Comparison of ENCODE assay signal across 23 cellular contexts in the genomic region with DNA sequence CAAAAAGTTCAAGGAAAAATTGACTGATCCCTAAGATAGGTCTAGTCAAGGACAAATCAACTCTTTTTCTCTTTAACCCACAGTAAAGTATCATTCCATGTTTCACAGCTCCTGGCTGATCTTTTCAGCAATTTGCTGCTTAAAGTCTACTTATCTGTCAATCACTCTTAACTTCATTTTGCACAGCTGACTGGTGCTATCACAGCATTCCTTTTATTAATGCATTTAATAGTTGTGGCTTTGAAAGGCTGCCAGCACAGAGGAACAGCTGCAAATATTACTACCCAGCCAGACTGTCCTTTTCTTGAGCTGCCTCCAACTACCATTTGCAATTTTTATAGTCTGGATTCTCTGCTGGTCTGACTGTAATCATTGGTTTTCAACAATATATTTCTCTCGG.
A peak's percentile ranks its signal among the peaks of the same experiment; 100 is the strongest.
DNase-seq lines count a peak whose midpoint lies in the region; ATAC-seq and TF ChIP-seq lines count a peak whose summit lies in the region.
"Had no signal": no experiment of that assay in that cellular context is flagged by ENCODE, and none has a peak within 500 bp of the region (broad histone marks: within the 10 kb centered on the region; RNA-seq: fewer than 3 reads in every experiment).

No MANE protein-coding gene starts in this region.

- TF ChIP-seq CTCF in choroid plexus epithelial cell (conservative IDR thresholded peaks at IDR 0.05; ENCODE audit: low read depth, low read length) (no peak), nephron (IDR thresholded peaks at IDR 0.05; ENCODE audit: unreplicated experiment in 3 of 3) (no peak), Caco-2 (IDR thresholded peaks at IDR 0.05; ENCODE audit: insufficient read depth in 1 of 2, low read depth in 1 of 2, low read length in 1 of 2, severe bottlenecking in 1 of 2, unreplicated experiment in 1 of 2) (no peak)

- BruUV-seq in Caco-2 (replicated peaks; lab: Mats Ljungman, UMichigan) = no TSS peak

- H3K4me3 Mint-ChIP-seq in nephron = no peak overlapping the region
- no peak overlapping the region for H3K4me3 Mint-ChIP-seq in Caco-2 (ENCODE audit: unreplicated experiment)
- H3K4me3 Mint-ChIP-seq: CD8-positive, alpha-beta T cell; H9; neural progenitor cell; T-helper 17 cell had no signal

- POLR2A ChIA-PET in Caco-2 (lab: Charles Lee) = no interaction called here

- H3K27me3 Mint-ChIP-seq in nephron (ENCODE audit: low read depth) = no peaks in the 10 kb centered on the region
- peaks cover 14% of the 10 kb centered on the region for H3K27me3 Mint-ChIP-seq in Caco-2 (ENCODE audit: insufficient read depth, unreplicated experiment)

- H3K4me3 ChIP-seq in choroid plexus epithelial cell (ENCODE audit: low read depth, low read length) (no peak overlapping the region), Caco-2 (ENCODE audit: low read depth, low read length) (no peak overlapping the region)
- H3K4me3 ChIP-seq: left ventricle myocardium inferior, neural progenitor cell, SJSA1, upper lobe of left lung had no signal

- peak; percentile 53 for DNase-seq in EH (ENCODE audit: low read depth)
- DNase-seq in NCI-H1105 treated with DMSO at 0.1 percent for 48 hours (lab: John Stamatoyannopoulos, UW) = peak; percentile 86
- DNase-seq in choroid plexus epithelial cell (ENCODE audit: low read depth) = peak; percentile 79
- DNase-seq in NCI-H146 (lab: John Stamatoyannopoulos, UW) = no peak
- no peak for DNase-seq in Caco-2
- DNase-seq: activated CD4-positive, alpha-beta T cell treated with anti-CD3 and anti-CD28 coated beads, Interleukin-2, amount 50 U/mL, for 1 hour; activated effector memory CD4-positive, alpha-beta T cell treated with Interleukin-2 at 50 U/mL for 16 hours; CD8-positive, alpha-beta T cell; cerebellar nuclear complex; effector CD4-positive, alpha-beta T cell; erythroblast; glutamatergic neuron; H9; left ventricle myocardium inferior; midbrain; T-helper 17 cell; upper lobe of left lung had no signal

- ATAC-seq in GM18498 (IDR thresholded peaks at IDR 0.05; ENCODE audit: unreplicated experiment) = no peak
- ATAC-seq in GM19035 (IDR thresholded peaks at IDR 0.05; ENCODE audit: unreplicated experiment) = no peak
- ATAC-seq: CD8-positive, alpha-beta T cell; Panc1; T-helper 17 cell had no signal

- no peaks in the 10 kb centered on the region for H3K9me3 ChIP-seq in Caco-2
- H3K9me3 ChIP-seq: left ventricle myocardium inferior, SJSA1, upper lobe of left lung had no signal

- H3K36me3 ChIP-seq in Caco-2 (ENCODE audit: control insufficient read depth, insufficient read depth, low read length) = no peaks in the 10 kb centered on the region
- H3K36me3 ChIP-seq: left ventricle myocardium inferior, neural progenitor cell, SJSA1, upper lobe of left lung had no signal

- peaks cover 28% of the 10 kb centered on the region for H3K4me1 Mint-ChIP-seq in nephron
- no peaks in the 10 kb centered on the region for H3K4me1 Mint-ChIP-seq in Caco-2 (ENCODE audit: low read depth, unreplicated experiment)
- H3K4me1 Mint-ChIP-seq: T-helper 17 cell had no signal

- CTCF ChIA-PET in Caco-2 (lab: Charles Lee) = interaction anchor here (0.9 kb wide), 1 partner anchor 174 kb away, joined by 3 read pairs; no protein-coding TSS in a partner anchor

- H3K4me1 ChIP-seq in Caco-2 = no peaks in the 10 kb centered on the region
- H3K4me1 ChIP-seq: left ventricle myocardium inferior, SJSA1, upper lobe of left lung had no signal

- H3K27ac Mint-ChIP-seq in nephron = peak overlapping the region; percentile 45 to 74 (median 66)
- no peak overlapping the region for H3K27ac Mint-ChIP-seq in Caco-2 (ENCODE audit: unreplicated experiment)
- H3K27ac Mint-ChIP-seq: CD8-positive, alpha-beta T cell; H9; neural progenitor cell; T-helper 17 cell had no signal

- no peaks in the 10 kb centered on the region; the same call in 1 of the 2 replicates for H3K27me3 ChIP-seq in Caco-2 (replicated peaks; ENCODE audit: control insufficient read depth, insufficient read depth, low read length)
- H3K27me3 ChIP-seq: neural progenitor cell, SJSA1, upper lobe of left lung had no signal

- peaks cover 15% of the 10 kb centered on the region for H3K9me3 Mint-ChIP-seq in nephron
- H3K9me3 Mint-ChIP-seq in Caco-2 (ENCODE audit: unreplicated experiment) = no peaks in the 10 kb centered on the region

- H3K36me3 Mint-ChIP-seq in nephron (ENCODE audit: low read depth) = peaks cover 5% of the 10 kb centered on the region
- no peaks in the 10 kb centered on the region for H3K36me3 Mint-ChIP-seq in Caco-2 (ENCODE audit: insufficient read depth, unreplicated experiment)
- H3K36me3 Mint-ChIP-seq: CD8-positive, alpha-beta T cell had no signal

- intact Hi-C loops in Caco-2 (cut with micrococcal nuclease; ENCODE audit: unreplicated experiment) = no loop called here

Comparison
In these comparisons a context has a peak if more than half of its experiments do, and no peak if none do; other contexts are left out.
1. DNase-seq: peak in EH (single experiment), NCI-H1105 treated with DMSO at 0.1 percent for 48 hours (single experiment) and choroid plexus epithelial cell (single experiment); none in NCI-H146 (single experiment) and Caco-2 (0 of 2).